Comparison of ENCODE assay signal across 7 cellular contexts in the genomic region with DNA sequence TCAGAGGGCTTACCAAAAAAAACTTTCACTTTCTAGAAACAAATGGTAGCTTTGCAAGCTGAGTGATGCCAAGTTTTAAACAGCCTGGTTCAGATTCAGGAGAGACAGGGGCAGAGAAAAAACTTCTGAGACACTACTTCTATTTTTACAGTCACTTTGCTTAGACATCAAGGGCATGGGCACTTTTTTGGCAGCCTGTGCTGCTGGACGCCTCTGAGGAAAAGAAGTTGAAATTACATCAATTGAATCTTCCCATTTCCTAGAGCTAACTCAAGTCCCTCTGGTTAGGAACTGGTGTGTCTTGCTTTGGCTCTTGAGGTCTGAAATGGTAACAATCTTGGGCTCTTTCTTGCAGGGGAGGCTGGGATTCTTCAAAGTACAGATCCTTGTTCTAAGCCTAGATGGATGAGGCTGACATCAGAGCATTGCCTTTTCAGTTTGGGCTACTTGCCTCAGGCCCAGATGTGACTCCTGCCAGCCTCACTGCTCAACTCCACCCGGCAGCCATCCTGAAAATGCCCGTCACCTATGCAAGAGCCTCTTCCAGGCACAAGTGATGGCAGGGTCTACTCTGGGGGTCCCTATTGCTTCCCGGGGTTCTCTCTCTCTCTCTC.
DNase-seq lines count a peak whose midpoint lies in the region; ATAC-seq and TF ChIP-seq lines count a peak whose summit lies in the region.

No MANE protein-coding gene starts in this region.

- no peak for TF ChIP-seq POLR2A in lower leg skin (IDR thresholded peaks at IDR 0.05)

- no peaks in the 10 kb centered on the region for H3K9me3 ChIP-seq in MG63

- ATAC-seq in GM19397 (IDR thresholded peaks at IDR 0.05; ENCODE audit: unreplicated experiment) (peak; percentile 7), HG03280 (IDR thresholded peaks at IDR 0.05; ENCODE audit: unreplicated experiment) (peak; percentile 4)
- ATAC-seq in effector memory CD8-positive, alpha-beta T cell (replicated peaks): peak; percentile 4
- ATAC-seq in stimulated activated effector memory CD8-positive, alpha-beta T cell treated with anti-CD3 and anti-CD28 coated beads, Interleukin-12 subunit alpha, Interleukin-12 subunit beta, amount 100 ng/mL, for 72 hours: peak; percentile 0

- H3K4me3 ChIP-seq in lower leg skin (ENCODE audit: low read depth, poor library complexity, severe bottlenecking) (no peak overlapping the region), MG63 (no peak overlapping the region)

- no peaks in the 10 kb centered on the region for H3K27me3 ChIP-seq in MG63

- H3K36me3 Mint-ChIP-seq in effector memory CD8-positive, alpha-beta T cell (ENCODE audit: insufficient read depth): peaks cover 9% of the 10 kb centered on the region
- peaks cover 12% of the 10 kb centered on the region for H3K36me3 Mint-ChIP-seq in stimulated activated effector memory CD8-positive, alpha-beta T cell treated with anti-CD3 and anti-CD28 coated beads, Interleukin-12 subunit alpha, Interleukin-12 subunit beta, amount 100 ng/mL, for 72 hours

- H3K4me3 Mint-ChIP-seq in effector memory CD8-positive, alpha-beta T cell: peak overlapping the region; percentile 59 to 89
- H3K4me3 Mint-ChIP-seq in stimulated activated effector memory CD8-positive, alpha-beta T cell treated with anti-CD3 and anti-CD28 coated beads, Interleukin-12 subunit alpha, Interleukin-12 subunit beta, amount 100 ng/mL, for 72 hours: peak overlapping the region; percentile 63

- 67 to 76% methylated on average over 4 of the region's 4 CpGs for WGBS in lower leg skin, 2 donors

- peak in 1 of 3 experiments; percentile 8 for DNase-seq in effector memory CD8-positive, alpha-beta T cell
- peak; percentile 3 to 62 for DNase-seq in stimulated activated effector memory CD8-positive, alpha-beta T cell treated with anti-CD3 and anti-CD28 coated beads, Interleukin-12 subunit alpha, Interleukin-12 subunit beta, amount 100 ng/mL, for 72 hours (ENCODE audit: low spot score in 2 of 2)
- DNase-seq in DMS153 treated with DMSO at 0.1 percent for 48 hours (lab: John Stamatoyannopoulos, UW; ENCODE audit: unreplicated experiment) (no peak), lower leg skin (ENCODE audit: low spot score in 2 of 2) (no peak), MG63 (no peak)

- H3K27me3 Mint-ChIP-seq in effector memory CD8-positive, alpha-beta T cell: no peaks in the 10 kb centered on the region

- H3K36me3 ChIP-seq in MG63: no peaks in the 10 kb centered on the region

- TF ChIP-seq CTCF in lower leg skin (IDR thresholded peaks at IDR 0.05): no peak

- peak overlapping the region; percentile 68 to 93 for H3K27ac Mint-ChIP-seq in effector memory CD8-positive, alpha-beta T cell
- H3K27ac Mint-ChIP-seq in stimulated activated effector memory CD8-positive, alpha-beta T cell treated with anti-CD3 and anti-CD28 coated beads, Interleukin-12 subunit alpha, Interleukin-12 subunit beta, amount 100 ng/mL, for 72 hours: peak overlapping the region; percentile 97

- intact Hi-C loops in lower leg skin (cut with DNase I; ENCODE audit: low total_unique reads): no loop called here

- peaks cover 19 to 33% of the 10 kb centered on the region in 2 donors for H3K4me1 Mint-ChIP-seq in effector memory CD8-positive, alpha-beta T cell (ENCODE audit: low read depth in 2 of 2)
- H3K4me1 Mint-ChIP-seq in stimulated activated effector memory CD8-positive, alpha-beta T cell treated with anti-CD3 and anti-CD28 coated beads, Interleukin-12 subunit alpha, Interleukin-12 subunit beta, amount 100 ng/mL, for 72 hours: peaks cover 53% of the 10 kb centered on the region

- peaks cover 0 to 1% of the 10 kb centered on the region in 2 donors for H3K9me3 Mint-ChIP-seq in effector memory CD8-positive, alpha-beta T cell
- peaks cover 3% of the 10 kb centered on the region for H3K9me3 Mint-ChIP-seq in stimulated activated effector memory CD8-positive, alpha-beta T cell treated with anti-CD3 and anti-CD28 coated beads, Interleukin-12 subunit alpha, Interleukin-12 subunit beta, amount 100 ng/mL, for 72 hours

Comparison
In these comparisons a context has a peak if more than half of its experiments do, and no peak if none do; other contexts are left out.
1. DNase-seq: peak in stimulated activated effector memory CD8-positive, alpha-beta T cell treated with anti-CD3 and anti-CD28 coated beads, Interleukin-12 subunit alpha, Interleukin-12 subunit beta, amount 100 ng/mL, for 72 hours (2 of 2); none in DMS153 treated with DMSO at 0.1 percent for 48 hours (single experiment), lower leg skin (0 of 2) and MG63 (single experiment).
2. Peak in every context shown above with its lines, with median percentiles within 50 percentile points of each other: ATAC-seq.